In the genomic region with DNA sequence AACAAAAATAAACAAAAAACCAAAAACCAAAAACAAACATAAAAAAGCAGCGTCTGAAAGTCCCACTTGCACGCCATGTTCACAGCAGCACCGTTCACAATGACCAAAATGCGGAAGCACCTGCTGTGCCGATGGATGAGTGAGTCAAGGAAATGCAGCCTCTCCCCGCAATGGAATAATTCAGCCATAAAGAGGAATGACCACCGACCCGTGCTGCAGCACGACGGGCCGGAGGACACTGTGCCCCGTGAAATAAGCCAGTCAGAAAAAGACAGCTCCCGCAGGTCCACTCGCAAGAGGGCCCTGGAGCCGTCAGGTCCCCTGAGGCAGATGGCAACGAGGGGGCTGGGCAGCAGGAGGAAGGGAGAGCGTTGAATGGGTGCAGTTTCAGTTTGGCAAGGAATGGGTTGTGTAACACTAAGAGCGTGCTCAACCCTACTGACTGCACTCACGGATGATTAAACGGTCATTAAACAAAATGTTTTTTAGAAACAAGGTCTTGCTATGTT, we compare ENCODE assay signal across 16 cellular contexts. TPM values are rescaled to one million over a fixed set of nuclear protein-coding genes. Genes with fewer than 3 reads are reported as not detected.
DNase-seq lines count a peak whose midpoint lies in the region; ATAC-seq, FAIRE-seq and TF ChIP-seq lines count a peak whose summit lies in the region.
"Had no signal": no experiment of that assay in that cellular context is flagged by ENCODE, and none has a peak within 500 bp of the region (broad histone marks: within the 10 kb centered on the region; RNA-seq: fewer than 3 reads in every experiment).

No MANE protein-coding gene starts in this region.

- no peak overlapping the region for H3K4me3 Mint-ChIP-seq in astrocyte (ENCODE audit: unreplicated experiment)
- peak overlapping the region; percentile 31 for H3K4me3 Mint-ChIP-seq in natural killer cell treated with Interleukin-12 subunit alpha and Interleukin-12 subunit beta and Interleukin-15 and Interleukin-18, amount 100 ng/mL, for 72 hours

- H3K4me1 ChIP-seq in astrocyte (ENCODE audit: insufficient read depth, low read length) = peaks cover 23% of the 10 kb centered on the region
- H3K4me1 ChIP-seq: foreskin keratinocyte had no signal

- peaks cover 82% of the 10 kb centered on the region for H3K79me2 ChIP-seq in astrocyte (ENCODE audit: insufficient read depth, low read length)

- no peaks in the 10 kb centered on the region for H3K27me3 Mint-ChIP-seq in astrocyte (ENCODE audit: low read depth, unreplicated experiment)
- H3K27me3 Mint-ChIP-seq in natural killer cell treated with Interleukin-12 subunit alpha and Interleukin-12 subunit beta and Interleukin-15 and Interleukin-18, amount 100 ng/mL, for 72 hours = no peaks in the 10 kb centered on the region

- TF ChIP-seq CTCF in HL-60 (IDR thresholded peaks at IDR 0.05; ENCODE audit: insufficient read depth, low read length) (no peak), astrocyte (IDR thresholded peaks at IDR 0.05; ENCODE audit: insufficient read depth, low read depth, low read length) (no peak)

- H3K4me1 Mint-ChIP-seq in astrocyte (ENCODE audit: low read depth, unreplicated experiment) = peaks cover 18% of the 10 kb centered on the region
- H3K4me1 Mint-ChIP-seq in natural killer cell treated with Interleukin-12 subunit alpha and Interleukin-12 subunit beta and Interleukin-15 and Interleukin-18, amount 100 ng/mL, for 72 hours (ENCODE audit: low read depth in 2 of 2) = peaks cover 4 to 14% of the 10 kb centered on the region in 2 donors

- H3K36me3 Mint-ChIP-seq in astrocyte (ENCODE audit: low read depth, unreplicated experiment) = peaks cover 5% of the 10 kb centered on the region
- H3K36me3 Mint-ChIP-seq in natural killer cell treated with Interleukin-12 subunit alpha and Interleukin-12 subunit beta and Interleukin-15 and Interleukin-18, amount 100 ng/mL, for 72 hours = no peaks in the 10 kb centered on the region

- no peak for FAIRE-seq in astrocyte (lab: Jason Lieb, UNC)
- FAIRE-seq: urothelium cell line had no signal

- H3K9me3 ChIP-seq in astrocyte (ENCODE audit: insufficient read depth, low read depth, low read length) = no peaks in the 10 kb centered on the region

- H3K27ac ChIP-seq in HL-60 (replicated peaks) (peak overlapping the region; percentile 99), astrocyte (ENCODE audit: low read depth, low read length) (no peak overlapping the region)
- H3K27ac ChIP-seq: foreskin keratinocyte had no signal

- H3K9me3 Mint-ChIP-seq in astrocyte (ENCODE audit: unreplicated experiment) = no peaks in the 10 kb centered on the region
- H3K9me3 Mint-ChIP-seq in natural killer cell treated with Interleukin-12 subunit alpha and Interleukin-12 subunit beta and Interleukin-15 and Interleukin-18, amount 100 ng/mL, for 72 hours = no peaks in the 10 kb centered on the region

- H3K36me3 ChIP-seq in astrocyte (ENCODE audit: insufficient read depth, low read length) = no peaks in the 10 kb centered on the region

- no peak for ATAC-seq in natural killer cell treated with Interleukin-12 subunit alpha and Interleukin-12 subunit beta and Interleukin-15 and Interleukin-18, amount 100 ng/mL, for 72 hours
- ATAC-seq: foreskin keratinocyte had no signal

- H3K27ac Mint-ChIP-seq in astrocyte (ENCODE audit: unreplicated experiment) = peak overlapping the region; percentile 70
- H3K27ac Mint-ChIP-seq in natural killer cell treated with Interleukin-12 subunit alpha and Interleukin-12 subunit beta and Interleukin-15 and Interleukin-18, amount 100 ng/mL, for 72 hours = peak overlapping the region; percentile 44 to 59

- H3K4me2 ChIP-seq in astrocyte (ENCODE audit: low read length) = no peak overlapping the region

- H3K4me3 ChIP-seq in HL-60 (replicated peaks; ENCODE audit: insufficient read depth, low read length) (peak overlapping the region; percentile 73), astrocyte (ENCODE audit: insufficient read depth, low read depth, low read length) (no peak overlapping the region)
- H3K4me3 ChIP-seq: dorsolateral prefrontal cortex had no signal

- DNase-seq in CD1c-positive myeloid dendritic cell (ENCODE audit: extremely low spot score) (peak; percentile 91), HL-60 (ENCODE audit: low read depth in 1 of 2, low spot score in 1 of 2) (peak; percentile 91 to 92), astrocyte (ENCODE audit: low read depth) (no peak), posterior vena cava (ENCODE audit: low spot score) (no peak), anterior cingulate cortex (lab: John Stamatoyannopoulos, UW) (no peak), HUDEP-2 (lab: John Stamatoyannopoulos, UW; ENCODE audit: unreplicated experiment in 76 of 76) (no peak), NCI-H146 (lab: John Stamatoyannopoulos, UW) (no peak)
- no peak for DNase-seq in natural killer cell treated with Interleukin-12 subunit alpha and Interleukin-12 subunit beta and Interleukin-15 and Interleukin-18, amount 100 ng/mL, for 72 hours (ENCODE audit: low spot score)
- DNase-seq: activated CD4-positive, alpha-beta T cell treated with anti-CD3 and anti-CD28 coated beads for 1 hour; activated naive CD4-positive, alpha-beta T cell; dorsolateral prefrontal cortex; foreskin keratinocyte; NCI-H510A had no signal

- H3K27me3 ChIP-seq in HL-60 (ENCODE audit: insufficient read depth, poor library complexity, severe bottlenecking) (no peaks in the 10 kb centered on the region), astrocyte (ENCODE audit: insufficient read depth, low read length) (no peaks in the 10 kb centered on the region)
- H3K27me3 ChIP-seq: dorsolateral prefrontal cortex, foreskin keratinocyte had no signal

- no peak overlapping the region for H2AFZ ChIP-seq in astrocyte (ENCODE audit: low read depth, low read length)

- H3K9ac ChIP-seq in astrocyte (ENCODE audit: low read length) = no peak overlapping the region

- H4K20me1 ChIP-seq in astrocyte (ENCODE audit: insufficient read depth, low read length) = peaks cover 57% of the 10 kb centered on the region

- intact Hi-C loops in posterior vena cava (cut with DNase I) = no loop called here

RNA-seq across cellular contexts. Expression of a gene that starts 5.1 kb away (rescaled TPM):
- 66.7 and 67.2 TPM in 2 replicates for total RNA-seq in astrocyte
- 10 to 100 TPM; 52.2 to 73.5 TPM for total RNA-seq in natural killer cell treated with Interleukin-12 subunit alpha and Interleukin-12 subunit beta and Interleukin-15 and Interleukin-18, amount 100 ng/mL, for 72 hours
- total RNA-seq in posterior vena cava = 10 to 100 TPM; 35.8 to 52.6 TPM

RNA-seq across cellular contexts. Expression of a gene that starts 19.0 kb away (rescaled TPM):
- total RNA-seq in astrocyte (not detected in 2 replicates), posterior vena cava (under 1 TPM in 1 of 2 donors, not detected in 1; 0.14 TPM)
- total RNA-seq in natural killer cell treated with Interleukin-12 subunit alpha and Interleukin-12 subunit beta and Interleukin-15 and Interleukin-18, amount 100 ng/mL, for 72 hours = under 1 TPM in 1 of 2 donors, not detected in 1; 0.39 TPM
- total RNA-seq: foreskin keratinocyte, lower leg skin, M059J had no signal

RNA-seq across cellular contexts. Expression of a gene that starts 23.4 kb away (rescaled TPM):
- total RNA-seq in astrocyte (21.1 and 22.0 TPM in 2 replicates), posterior vena cava (10 to 100 TPM; 20.8 to 21.4 TPM)
- 100 to 1,000 TPM in 1 of 2 donors, 10 to 100 TPM in 1; 55.5 to 156 TPM for total RNA-seq in natural killer cell treated with Interleukin-12 subunit alpha and Interleukin-12 subunit beta and Interleukin-15 and Interleukin-18, amount 100 ng/mL, for 72 hours

RNA-seq across cellular contexts. Expression of a gene that starts 25.4 kb away (rescaled TPM):
- total RNA-seq in astrocyte = 1.4 and 1.5 TPM in 2 replicates
- 1 to 10 TPM in 1 of 2 donors, under 1 TPM in 1; 0.38 to 3.6 TPM for total RNA-seq in natural killer cell treated with Interleukin-12 subunit alpha and Interleukin-12 subunit beta and Interleukin-15 and Interleukin-18, amount 100 ng/mL, for 72 hours
- total RNA-seq in posterior vena cava = under 1 TPM; 0.42 to 0.76 TPM
- total RNA-seq: M059J had no signal

RNA-seq across cellular contexts. Expression of a gene that starts 38.9 kb away (rescaled TPM):
- total RNA-seq in astrocyte (not detected in 2 replicates), posterior vena cava (not detected)
- 1 to 10 TPM in 1 of 2 donors, under 1 TPM in 1; 0.98 to 1.2 TPM for total RNA-seq in natural killer cell treated with Interleukin-12 subunit alpha and Interleukin-12 subunit beta and Interleukin-15 and Interleukin-18, amount 100 ng/mL, for 72 hours
- total RNA-seq: foreskin keratinocyte, lower leg skin, M059J had no signal

Comparison
In these comparisons a context has a peak if more than half of its experiments do, and no peak if none do; other contexts are left out.
1. DNase-seq: peak in CD1c-positive myeloid dendritic cell (single experiment) and HL-60 (2 of 2); none in astrocyte (single experiment), natural killer cell treated with Interleukin-12 subunit alpha and Interleukin-12 subunit beta and Interleukin-15 and Interleukin-18, amount 100 ng/mL, for 72 hours (single experiment), posterior vena cava (single experiment), anterior cingulate cortex (0 of 58), HUDEP-2 (0 of 76) and NCI-H146 (single experiment).